24 cellular contexts compared by ENCODE assay signal in genomic region chr4:35500812-35501211, GRCh38.
DNase-seq lines count a peak whose midpoint lies in the region; ATAC-seq and TF ChIP-seq lines count a peak whose summit lies in the region.
"Had no signal": no experiment of that assay in that cellular context is flagged by ENCODE, and none has a peak within 500 bp of the region (broad histone marks: within the 10 kb centered on the region; RNA-seq: fewer than 3 reads in every experiment).

No MANE protein-coding gene starts in this region.

- peak; percentile 77 for ATAC-seq in GM18868 (IDR thresholded peaks at IDR 0.05; ENCODE audit: unreplicated experiment)
- peak; percentile 75 for ATAC-seq in HG03432 (IDR thresholded peaks at IDR 0.05; ENCODE audit: unreplicated experiment)
- ATAC-seq in GM18502 (IDR thresholded peaks at IDR 0.05; ENCODE audit: poor library complexity, unreplicated experiment): no peak
- no peak for ATAC-seq in stimulated activated memory B cell treated with anti-CD40 and anti-IgM and Interleukin-4, amounts not matched to agents 10 μg/mL and 1 μg/mL and 100 μg/mL, for 72 hours
- ATAC-seq: activated naive CD8-positive, alpha-beta T cell treated with anti-CD3 and anti-CD28 coated beads, Interleukin-2, amount 50 U/mL, for 24 hours; activated T-helper 17 cell treated with anti-CD3 and anti-CD28 coated beads, Interleukin-2, amount 50 U/mL, for 72 hours; esophagus mucosa; HepG2; stimulated activated naive CD8-positive, alpha-beta T cell treated with anti-CD3 and anti-CD28 coated beads, Interleukin-15, Interleukin-2, amounts not matched to agents 100 U/mL and 50 U/mL, for 24 hours had no signal

- no peak overlapping the region for H3K4me3 Mint-ChIP-seq in stimulated activated memory B cell treated with anti-CD40 and anti-IgM and Interleukin-4, amounts not matched to agents 10 μg/mL and 1 μg/mL and 100 μg/mL, for 72 hours
- no peak overlapping the region for H3K4me3 Mint-ChIP-seq in HFFc6
- H3K4me3 Mint-ChIP-seq: activated naive CD8-positive, alpha-beta T cell treated with anti-CD3 and anti-CD28 coated beads, Interleukin-2, amount 50 U/mL, for 24 hours; activated T-helper 17 cell treated with anti-CD3 and anti-CD28 coated beads, Interleukin-2, amount 50 U/mL, for 72 hours; immature natural killer cell had no signal

- TF ChIP-seq CTCF in GM12864 (IDR thresholded peaks at IDR 0.05; ENCODE audit: low read depth, low read length, missing control alignments) (no peak), HFFc6 (IDR thresholded peaks at IDR 0.05) (no peak)

- H3K36me3 Mint-ChIP-seq in stimulated activated memory B cell treated with anti-CD40 and anti-IgM and Interleukin-4, amounts not matched to agents 10 μg/mL and 1 μg/mL and 100 μg/mL, for 72 hours: no peaks in the 10 kb centered on the region
- H3K36me3 Mint-ChIP-seq in HFFc6 (ENCODE audit: low read depth): no peaks in the 10 kb centered on the region
- H3K36me3 Mint-ChIP-seq: immature natural killer cell had no signal

- H3K27ac Mint-ChIP-seq in stimulated activated memory B cell treated with anti-CD40 and anti-IgM and Interleukin-4, amounts not matched to agents 10 μg/mL and 1 μg/mL and 100 μg/mL, for 72 hours: no peak overlapping the region
- no peak overlapping the region for H3K27ac Mint-ChIP-seq in HFFc6
- H3K27ac Mint-ChIP-seq: activated naive CD8-positive, alpha-beta T cell treated with anti-CD3 and anti-CD28 coated beads, Interleukin-2, amount 50 U/mL, for 24 hours; activated T-helper 17 cell treated with anti-CD3 and anti-CD28 coated beads, Interleukin-2, amount 50 U/mL, for 72 hours; immature natural killer cell had no signal

- peaks cover 2% of the 10 kb centered on the region for H3K9me3 Mint-ChIP-seq in stimulated activated memory B cell treated with anti-CD40 and anti-IgM and Interleukin-4, amounts not matched to agents 10 μg/mL and 1 μg/mL and 100 μg/mL, for 72 hours
- H3K9me3 Mint-ChIP-seq in HFFc6: peaks cover 28% of the 10 kb centered on the region
- H3K9me3 Mint-ChIP-seq: activated T-helper 17 cell treated with anti-CD3 and anti-CD28 coated beads, Interleukin-2, amount 50 U/mL, for 72 hours had no signal

- H3K4me1 Mint-ChIP-seq in stimulated activated memory B cell treated with anti-CD40 and anti-IgM and Interleukin-4, amounts not matched to agents 10 μg/mL and 1 μg/mL and 100 μg/mL, for 72 hours: no peaks in the 10 kb centered on the region
- H3K4me1 Mint-ChIP-seq in HFFc6 (ENCODE audit: low read depth): no peaks in the 10 kb centered on the region
- H3K4me1 Mint-ChIP-seq: activated naive CD8-positive, alpha-beta T cell treated with anti-CD3 and anti-CD28 coated beads, Interleukin-2, amount 50 U/mL, for 24 hours; activated T-helper 17 cell treated with anti-CD3 and anti-CD28 coated beads, Interleukin-2, amount 50 U/mL, for 72 hours; immature natural killer cell had no signal

- no peak overlapping the region for H3K4me3 ChIP-seq in GM12864 (ENCODE audit: low read depth, low read length)
- H3K4me3 ChIP-seq: dorsolateral prefrontal cortex, HAP-1, right atrium auricular region, SJSA1 had no signal

- DNase-seq in GM12864 (ENCODE audit: low read depth) (peak; percentile 8), RPMI8226 (peak; percentile 56), HFFc6 (no peak)
- DNase-seq in stimulated activated CD4-positive, alpha-beta T cell treated with anti-CD3 and anti-CD28 coated beads, Interleukin-12 subunit alpha, Interleukin-12 subunit beta, amount 100 ng/mL, for 4 hours: no peak
- DNase-seq: activated CD4-positive, CD25-positive, alpha-beta regulatory T cell treated with anti-CD3 and anti-CD28 coated beads, Interleukin-2, amount 50 U/mL, for 72 hours; activated naive CD8-positive, alpha-beta T cell treated with anti-CD3 and anti-CD28 coated beads, Interleukin-2, amount 50 U/mL, for 24 hours; BE2C; dorsolateral prefrontal cortex; glutamatergic neuron; immature natural killer cell; NCI-H446 treated with DMSO at 0.1 percent for 48 hours; occipital lobe; stimulated activated naive CD8-positive, alpha-beta T cell treated with anti-CD3 and anti-CD28 coated beads, Interleukin-15, Interleukin-2, amounts not matched to agents 100 U/mL and 50 U/mL, for 24 hours; trophoblast cell had no signal

- no peaks in the 10 kb centered on the region for H3K27me3 Mint-ChIP-seq in stimulated activated memory B cell treated with anti-CD40 and anti-IgM and Interleukin-4, amounts not matched to agents 10 μg/mL and 1 μg/mL and 100 μg/mL, for 72 hours
- no peaks in the 10 kb centered on the region for H3K27me3 Mint-ChIP-seq in HFFc6 (ENCODE audit: insufficient read depth)
- H3K27me3 Mint-ChIP-seq: activated naive CD8-positive, alpha-beta T cell treated with anti-CD3 and anti-CD28 coated beads, Interleukin-2, amount 50 U/mL, for 24 hours; activated T-helper 17 cell treated with anti-CD3 and anti-CD28 coated beads, Interleukin-2, amount 50 U/mL, for 72 hours had no signal

Comparison
In these comparisons a context has a peak if more than half of its experiments do, and no peak if none do; other contexts are left out.
1. DNase-seq: peak in GM12864 (single experiment) and RPMI8226 (single experiment); none in HFFc6 (single experiment) and stimulated activated CD4-positive, alpha-beta T cell treated with anti-CD3 and anti-CD28 coated beads, Interleukin-12 subunit alpha, Interleukin-12 subunit beta, amount 100 ng/mL, for 4 hours (single experiment).
2. ATAC-seq: peak in GM18868 (single experiment) and HG03432 (single experiment); none in GM18502 (single experiment) and stimulated activated memory B cell treated with anti-CD40 and anti-IgM and Interleukin-4, amounts not matched to agents 10 μg/mL and 1 μg/mL and 100 μg/mL, for 72 hours (single experiment).